In the genomic region with DNA sequence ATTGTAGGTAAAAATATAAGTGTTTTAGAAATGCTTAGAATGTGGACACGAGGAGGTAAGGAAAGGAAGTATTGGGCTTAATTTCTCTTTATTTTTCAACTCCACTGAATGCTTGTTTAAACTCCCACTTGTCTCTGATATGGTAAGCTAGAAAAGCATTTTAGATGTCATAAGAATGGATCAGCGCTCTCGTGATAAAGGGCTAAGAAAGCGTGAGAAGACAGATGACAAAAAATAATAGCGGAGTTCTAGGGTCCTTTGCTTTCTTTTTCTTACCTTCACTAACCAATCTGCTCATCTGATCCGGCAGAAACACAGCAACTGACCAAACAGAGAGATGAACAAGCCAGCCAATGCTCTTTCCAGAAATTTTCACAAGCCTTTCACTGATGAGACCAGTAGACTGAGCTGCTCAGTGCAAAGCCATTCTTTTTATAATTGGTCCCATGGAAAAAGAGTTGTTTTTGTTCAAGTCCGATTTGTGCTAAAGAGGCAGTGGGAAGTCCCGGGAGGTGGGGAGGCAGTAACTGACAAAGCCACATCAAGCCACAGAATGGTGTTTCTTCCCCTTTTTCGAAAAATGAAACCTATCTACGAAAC, we compare ENCODE assay signal across 9 cellular contexts. TPM values are rescaled to one million over a fixed set of nuclear protein-coding genes. Genes with fewer than 3 reads are reported as not detected.
DNase-seq lines count a peak whose midpoint lies in the region; ATAC-seq and TF ChIP-seq lines count a peak whose summit lies in the region.
"Had no signal": no experiment of that assay in that cellular context is flagged by ENCODE, and none has a peak within 500 bp of the region (broad histone marks: within the 10 kb centered on the region; RNA-seq: fewer than 3 reads in every experiment).

TSS of gene TASL (minus strand) at position 405 of the 600 bp plus-strand sequence. CDS start 17,411 bp downstream, outside the sequence.

- H3K27me3 ChIP-seq in H7 (ENCODE audit: control insufficient read depth, insufficient read depth, low read length), result no peaks in the 10 kb centered on the region

- peak within 1 kb of the TSS in 15 of 21 experiments; percentile 5 to 85 (median 57) for H3K27ac ChIP-seq in skin epidermis

- H3K36me3 ChIP-seq in H7 (replicated peaks; ENCODE audit: control insufficient read depth, insufficient read depth, low read length), result no peaks in the 10 kb centered on the region

- DNase-seq in GDM1 (lab: John Stamatoyannopoulos, UW) (peak; percentile 72), GM20000 (ENCODE audit: low spot score) (peak; percentile 46), NCI-H345 treated with DMSO at 0.1 percent for 48 hours (lab: John Stamatoyannopoulos, UW; ENCODE audit: unreplicated experiment) (no peak), NCI-H446 treated with DMSO at 0.1 percent for 48 hours (lab: John Stamatoyannopoulos, UW) (no peak), H7 (no peak)
- peak; percentile 13 to 35 for DNase-seq in activated CD4-positive, alpha-beta T cell treated with anti-CD3 and anti-CD28 coated beads, Interleukin-2, amount 50 U/mL, for 48 hours

- peak; percentile 73 for ATAC-seq in HG03521 (IDR thresholded peaks at IDR 0.05; ENCODE audit: unreplicated experiment)

- TF ChIP-seq CTCF in GM20000 (IDR thresholded peaks at IDR 0.05; ENCODE audit: extremely low read depth, missing control alignments), result no peak

- H3K4me3 ChIP-seq in skin epidermis (peak within 1 kb of the TSS in 5 of 7 experiments; percentile 4 to 21 (median 17)), H7 (ENCODE audit: insufficient read depth, low read depth, low read length) (no peak within 1 kb of the TSS)

RNA-seq across cellular contexts. Expression of gene TASL, which starts in this region (rescaled TPM):
- not detected in 2 replicates for total RNA-seq in H7 (2014; rRNA removed; shearing (Covaris generic))
- total RNA-seq: pulmonary artery endothelial cell had no signal

Comparison
In these comparisons a context has a peak if more than half of its experiments do, and no peak if none do; other contexts are left out.
1. DNase-seq: peak in GDM1 (single experiment), GM20000 (single experiment) and activated CD4-positive, alpha-beta T cell treated with anti-CD3 and anti-CD28 coated beads, Interleukin-2, amount 50 U/mL, for 48 hours (2 of 2); none in NCI-H345 treated with DMSO at 0.1 percent for 48 hours (single experiment), NCI-H446 treated with DMSO at 0.1 percent for 48 hours (single experiment) and H7 (single experiment).